ENCODE assay signal across 24 cellular contexts in the genomic region with DNA sequence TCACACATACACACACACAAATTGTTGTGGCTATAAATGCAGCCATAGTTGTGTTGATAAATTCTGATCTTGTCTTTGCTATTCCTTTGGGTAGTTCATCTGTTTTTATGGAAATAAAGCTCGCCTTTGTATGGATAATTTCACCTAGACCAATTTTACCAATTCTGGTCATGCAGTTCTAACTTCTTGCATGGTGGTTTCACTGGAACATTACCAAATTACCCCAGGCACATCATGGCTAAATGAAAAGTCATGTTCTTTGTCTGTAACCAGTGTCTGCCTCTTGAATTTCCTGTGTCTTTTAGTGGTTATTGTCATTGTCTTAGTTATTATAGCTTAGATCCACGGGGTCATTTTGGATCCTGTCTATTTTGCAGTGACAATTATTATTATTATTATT. TPM values are rescaled to one million over a fixed set of nuclear protein-coding genes. Genes with fewer than 3 reads are reported as not detected.
"Had no signal": no experiment of that assay in that cellular context is flagged by ENCODE, and none has a peak within 500 bp of the region (broad histone marks: within the 10 kb centered on the region; RNA-seq: fewer than 3 reads in every experiment).

No MANE protein-coding gene starts in this region.

- DNase-seq: islet precursor cell; left ventricle myocardium inferior; midbrain; mucosa of descending colon; naive thymus-derived CD4-positive, alpha-beta T cell; ovary; right lobe of liver; stimulated activated CD4-positive, alpha-beta T cell treated with anti-CD3 and anti-CD28 coated beads, Interleukin-1b, Interleukin-23, amount 100 ng/mL, for 48 hours; stimulated activated CD4-positive, alpha-beta T cell treated with anti-CD3 and anti-CD28 coated beads, Interleukin-2, amount 100 ng/mL, for 48 hours; stimulated activated CD4-positive, alpha-beta T cell treated with anti-CD3 and anti-CD28 coated beads, Interleukin-4, amount 100 ng/mL, for 4 hours; stimulated activated CD8-positive, alpha-beta memory T cell treated with anti-CD3 and anti-CD28 coated beads, Interleukin-4, amount 100 ng/mL, for 48 hours; stimulated activated naive CD4-positive, alpha-beta T cell treated with Interleukin-2 at 50 U/mL for 16 hours; stimulated activated naive CD8-positive, alpha-beta T cell treated with anti-CD3 and anti-CD28 coated beads, Interleukin-15, amount 100 ng/mL, for 72 hours; uterus had no signal

- H3K9me3 Mint-ChIP-seq: memory B cell; natural killer cell treated with Interleukin-12 subunit alpha and Interleukin-12 subunit beta and Interleukin-15 and Interleukin-18, amount 100 ng/mL, for 72 hours; stimulated activated memory B cell treated with anti-CD40 and anti-IgM and Interleukin-4, amounts not matched to agents 10 μg/mL and 1 μg/mL and 100 μg/mL, for 72 hours; type B pancreatic cell had no signal

- H3K4me3 Mint-ChIP-seq: memory B cell; naive thymus-derived CD4-positive, alpha-beta T cell; natural killer cell treated with Interleukin-12 subunit alpha and Interleukin-12 subunit beta and Interleukin-15 and Interleukin-18, amount 100 ng/mL, for 72 hours; stimulated activated memory B cell treated with anti-CD40 and anti-IgM and Interleukin-4, amounts not matched to agents 10 μg/mL and 1 μg/mL and 100 μg/mL, for 72 hours; stimulated activated naive CD8-positive, alpha-beta T cell treated with anti-CD3 and anti-CD28 coated beads, Interleukin-15, amount 100 ng/mL, for 72 hours; type B pancreatic cell had no signal

- H3K4me3 ChIP-seq: left ventricle myocardium inferior, lung, mucosa of descending colon, ovary, right atrium auricular region, right lobe of liver, smooth muscle cell, tibial nerve, uterus had no signal

- H3K27me3 Mint-ChIP-seq: memory B cell; progenitor cell of endocrine pancreas; stimulated activated memory B cell treated with anti-CD40 and anti-IgM and Interleukin-4, amounts not matched to agents 10 μg/mL and 1 μg/mL and 100 μg/mL, for 72 hours; stimulated activated naive CD8-positive, alpha-beta T cell treated with anti-CD3 and anti-CD28 coated beads, Interleukin-15, amount 100 ng/mL, for 72 hours; type B pancreatic cell had no signal

- H3K36me3 Mint-ChIP-seq: memory B cell; natural killer cell treated with Interleukin-12 subunit alpha and Interleukin-12 subunit beta and Interleukin-15 and Interleukin-18, amount 100 ng/mL, for 72 hours; stimulated activated memory B cell treated with anti-CD40 and anti-IgM and Interleukin-4, amounts not matched to agents 10 μg/mL and 1 μg/mL and 100 μg/mL, for 72 hours; type B pancreatic cell had no signal

- H3K27ac Mint-ChIP-seq: memory B cell; natural killer cell treated with Interleukin-12 subunit alpha and Interleukin-12 subunit beta and Interleukin-15 and Interleukin-18, amount 100 ng/mL, for 72 hours; progenitor cell of endocrine pancreas; stimulated activated memory B cell treated with anti-CD40 and anti-IgM and Interleukin-4, amounts not matched to agents 10 μg/mL and 1 μg/mL and 100 μg/mL, for 72 hours; type B pancreatic cell had no signal

- ATAC-seq: mucosa of descending colon; naive thymus-derived CD4-positive, alpha-beta T cell; natural killer cell treated with Interleukin-12 subunit alpha and Interleukin-12 subunit beta and Interleukin-15 and Interleukin-18, amount 100 ng/mL, for 72 hours; right lobe of liver; stimulated activated memory B cell treated with anti-CD40 and anti-IgM and Interleukin-4, amounts not matched to agents 10 μg/mL and 1 μg/mL and 100 μg/mL, for 72 hours; stimulated activated naive CD8-positive, alpha-beta T cell treated with anti-CD3 and anti-CD28 coated beads, Interleukin-15, amount 100 ng/mL, for 72 hours had no signal

RNA-seq across cellular contexts. Expression of gene TMC1, which starts 50.3 kb away (rescaled TPM):
- polyA plus RNA-seq: naive thymus-derived CD4-positive, alpha-beta T cell; neural cell; smooth muscle cell had no signal
